21 cellular contexts compared by ENCODE assay signal in the genomic region with DNA sequence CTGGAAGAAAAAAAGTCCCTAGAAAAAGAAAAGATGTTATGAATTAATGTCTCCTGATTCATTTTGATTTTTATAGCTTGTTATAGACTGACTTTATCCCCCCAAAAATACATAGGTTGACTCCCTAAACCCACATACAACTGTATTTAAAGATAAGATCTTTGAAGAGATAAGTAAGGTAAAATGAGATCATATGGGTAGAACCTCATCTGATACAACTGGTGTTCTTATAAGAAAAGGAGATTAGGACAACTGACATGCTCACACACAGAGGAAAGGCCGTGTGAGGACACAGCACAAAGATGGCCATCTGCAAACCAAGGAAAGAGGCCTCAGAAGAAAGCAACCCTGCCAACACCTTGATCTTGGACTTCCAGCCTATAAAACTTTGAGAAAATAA.
"Had no signal": no experiment of that assay in that cellular context is flagged by ENCODE, and none has a peak within 500 bp of the region (broad histone marks: within the 10 kb centered on the region; RNA-seq: fewer than 3 reads in every experiment).

No MANE protein-coding gene starts in this region.

- H3K4me3 Mint-ChIP-seq: IgD-negative memory B cell had no signal

- H3K4me1 Mint-ChIP-seq: IgD-negative memory B cell had no signal

- H3K9me3 Mint-ChIP-seq: IgD-negative memory B cell had no signal

- H3K27ac Mint-ChIP-seq: IgD-negative memory B cell had no signal

- H3K9ac ChIP-seq: KMS-11 had no signal

- DNase-seq: MV-4-11, NCI-H1048, NCI-H1105, NCI-H1417, NCI-H1436 treated with DMSO at 0.1 percent for 48 hours, NCI-H1694, NCI-H187 treated with DMSO at 0.1 percent for 48 hours, NCI-H2081, NCI-H2107, NCI-H345, NCI-H446 treated with DMSO at 0.1 percent for 48 hours, NCI-H510A treated with DMSO at 0.1 percent for 48 hours, NCI-H526, PC-3, SHP77 had no signal

- H3K4me3 ChIP-seq: SK-N-MC had no signal

- H3K27me3 Mint-ChIP-seq: IgD-negative memory B cell had no signal

- ATAC-seq: Panc1, PC-3 had no signal

- H3K4me2 ChIP-seq: KMS-11 had no signal

- H3K27ac ChIP-seq: HL-60, KMS-11, RWPE1, SK-N-MC had no signal
